In the genomic region with DNA sequence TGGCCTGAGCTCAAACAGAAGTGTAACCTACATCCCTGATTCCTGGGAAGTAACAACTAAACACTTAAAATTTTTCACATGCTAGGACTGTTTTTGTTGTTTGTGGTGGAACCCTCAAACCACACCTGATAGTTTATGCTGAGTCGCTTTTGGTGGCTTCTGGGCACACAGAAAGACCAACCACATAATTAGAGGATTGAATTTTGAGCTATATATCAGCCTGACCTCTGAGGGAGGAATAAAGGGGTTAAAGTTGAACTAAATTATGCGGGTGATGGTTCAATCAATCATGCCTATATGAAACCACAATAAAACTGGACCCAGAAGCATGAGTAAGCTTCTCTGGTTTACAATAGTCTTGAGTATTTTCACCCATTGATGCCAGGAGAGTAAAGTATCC, we compare ENCODE assay signal across 19 cellular contexts.
"Had no signal": no experiment of that assay in that cellular context is flagged by ENCODE, and none has a peak within 500 bp of the region (broad histone marks: within the 10 kb centered on the region; RNA-seq: fewer than 3 reads in every experiment).

No MANE protein-coding gene starts in this region.

- H3K27ac Mint-ChIP-seq: activated CD8-positive, alpha-beta T cell treated with anti-CD3 and anti-CD28 coated beads for 36 hours; activated naive CD4-positive, alpha-beta T cell treated with anti-CD3 and anti-CD28 coated beads, Interleukin-2, amount 50 U/mL, for 72 hours; natural killer cell; stimulated activated effector memory CD8-positive, alpha-beta T cell treated with anti-CD3 and anti-CD28 coated beads, Interleukin-12 subunit alpha, Interleukin-12 subunit beta, amount 100 ng/mL, for 72 hours; T-helper 17 cell had no signal

- H3K27me3 Mint-ChIP-seq: activated CD8-positive, alpha-beta T cell treated with anti-CD3 and anti-CD28 coated beads for 36 hours; T-helper 17 cell had no signal

- ATAC-seq: activated CD8-positive, alpha-beta T cell treated with anti-CD3 and anti-CD28 coated beads for 36 hours; activated naive CD4-positive, alpha-beta T cell treated with anti-CD3 and anti-CD28 coated beads, Interleukin-2, amount 50 U/mL, for 72 hours; esophagus mucosa; left ventricle myocardium superior; natural killer cell; stimulated activated effector memory CD8-positive, alpha-beta T cell treated with anti-CD3 and anti-CD28 coated beads, Interleukin-12 subunit alpha, Interleukin-12 subunit beta, amount 100 ng/mL, for 72 hours; T-helper 17 cell; upper lobe of right lung had no signal

- H3K36me3 Mint-ChIP-seq: stimulated activated effector memory CD8-positive, alpha-beta T cell treated with anti-CD3 and anti-CD28 coated beads, Interleukin-12 subunit alpha, Interleukin-12 subunit beta, amount 100 ng/mL, for 72 hours had no signal

- H3K4me1 Mint-ChIP-seq: natural killer cell; stimulated activated effector memory CD8-positive, alpha-beta T cell treated with anti-CD3 and anti-CD28 coated beads, Interleukin-12 subunit alpha, Interleukin-12 subunit beta, amount 100 ng/mL, for 72 hours; T-helper 17 cell had no signal

- FAIRE-seq: bronchial epithelial cell, colon, endometrium had no signal

- DNase-seq: activated CD4-positive, alpha-beta T cell treated with anti-CD3 and anti-CD28 coated beads for 4 hours; activated CD8-positive, alpha-beta T cell treated with anti-CD3 and anti-CD28 coated beads for 36 hours; activated gamma-delta T cell; activated T-cell treated with anti-CD3 and anti-CD28 coated beads, Interleukin-2, amount 50 U/mL, for 48 hours; amniotic stem cell; glutamatergic neuron; hypothalamus; left ventricle myocardium superior; mesenchymal stem cell; natural killer cell; retina; T-helper 17 cell; upper lobe of right lung had no signal

- H3K4me3 Mint-ChIP-seq: activated CD8-positive, alpha-beta T cell treated with anti-CD3 and anti-CD28 coated beads for 36 hours; natural killer cell; stimulated activated effector memory CD8-positive, alpha-beta T cell treated with anti-CD3 and anti-CD28 coated beads, Interleukin-12 subunit alpha, Interleukin-12 subunit beta, amount 100 ng/mL, for 72 hours; T-helper 17 cell had no signal
